1 cellular context compared by ENCODE assay signal in genomic region chr19:8158411-8159074, GRCh38.
A peak's percentile ranks its signal among the peaks of the same experiment; 100 is the strongest.
TF ChIP-seq lines count a peak whose summit lies in the region.

No MANE protein-coding gene starts in this region.

TF ChIP-seq in GM12878, 131 proteins besides CTCF, POLR2A, EP300 and RAD21 (continued from another document):
- TF ChIP-seq, protein P1, sequence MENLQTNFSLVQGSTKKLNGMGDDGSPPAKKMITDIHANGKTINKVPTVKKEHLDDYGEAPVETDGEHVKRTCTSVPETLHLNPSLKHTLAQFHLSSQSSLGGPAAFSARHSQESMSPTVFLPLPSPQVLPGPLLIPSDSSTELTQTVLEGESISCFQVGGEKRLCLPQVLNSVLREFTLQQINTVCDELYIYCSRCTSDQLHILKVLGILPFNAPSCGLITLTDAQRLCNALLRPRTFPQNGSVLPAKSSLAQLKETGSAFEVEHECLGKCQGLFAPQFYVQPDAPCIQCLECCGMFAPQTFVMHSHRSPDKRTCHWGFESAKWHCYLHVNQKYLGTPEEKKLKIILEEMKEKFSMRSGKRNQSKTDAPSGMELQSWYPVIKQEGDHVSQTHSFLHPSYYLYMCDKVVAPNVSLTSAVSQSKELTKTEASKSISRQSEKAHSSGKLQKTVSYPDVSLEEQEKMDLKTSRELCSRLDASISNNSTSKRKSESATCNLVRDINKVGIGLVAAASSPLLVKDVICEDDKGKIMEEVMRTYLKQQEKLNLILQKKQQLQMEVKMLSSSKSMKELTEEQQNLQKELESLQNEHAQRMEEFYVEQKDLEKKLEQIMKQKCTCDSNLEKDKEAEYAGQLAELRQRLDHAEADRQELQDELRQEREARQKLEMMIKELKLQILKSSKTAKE (IDR thresholded peaks at IDR 0.05; ENCODE audit: low read depth, poor library complexity, severe bottlenecking), result no peak
- TF ChIP-seq NBN (IDR thresholded peaks at IDR 0.05) (peak; percentile 59; the same call in 1 of the 2 replicates), IRF3 (IDR thresholded peaks at IDR 0.05) (0 out of 2 replicates have a peak, but pooled peaks have one; percentile 10), EGR1 (IDR thresholded peaks at IDR 0.05; ENCODE audit: borderline replicate concordance in 1 of 2, low read depth in 2 of 2, low read length in 2 of 2) (no peak), ZSCAN29 (IDR thresholded peaks at IDR 0.05) (no peak), CREM (IDR thresholded peaks at IDR 0.05; ENCODE audit: low read depth) (no peak), ZNF274 (IDR thresholded peaks at IDR 0.05; ENCODE audit: insufficient read depth, insufficient read length) (no peak), SMC3 (IDR thresholded peaks at IDR 0.05; ENCODE audit: borderline replicate concordance, low read length) (peak; percentile 98), ZNF622 (IDR thresholded peaks at IDR 0.05) (no peak), LARP7 (IDR thresholded peaks at IDR 0.05) (peak; percentile 54; the same call in 1 of the 2 replicates), E2F4 (IDR thresholded peaks at IDR 0.05; ENCODE audit: low read depth, low read length) (no peak), RB1 (IDR thresholded peaks at IDR 0.05; ENCODE audit: borderline replicate concordance) (peak; percentile 45; the same call in 1 of the 2 replicates), ZBTB33 (IDR thresholded peaks at IDR 0.05) (no peak), HSF1 (IDR thresholded peaks at IDR 0.05; ENCODE audit: low read depth, low read length) (peak; percentile 51; the same call in 1 of the 2 replicates), ETV6 (conservative IDR thresholded peaks at IDR 0.05 in 1 of 2, IDR thresholded peaks at IDR 0.05 in 1 of 2; ENCODE audit: borderline replicate concordance in 1 of 2, low read depth in 1 of 2) (no peak; a peak in 1 of 4 replicates), SMARCA5 (IDR thresholded peaks at IDR 0.05) (peak; percentile 100), PML (IDR thresholded peaks at IDR 0.05; ENCODE audit: low read length) (no peak), ZNF207 (IDR thresholded peaks at IDR 0.05; ENCODE audit: borderline replicate concordance) (peak; percentile 71; the same call in 1 of the 2 replicates), PAX5 (IDR thresholded peaks at IDR 0.05; ENCODE audit: borderline replicate concordance, low read depth, low read length) (no peak), EED (IDR thresholded peaks at IDR 0.05; ENCODE audit: low read depth) (no peak), FOXK2 (IDR thresholded peaks at IDR 0.05) (no peak), YY1 (IDR thresholded peaks at IDR 0.05; ENCODE audit: low read depth, low read length) (peak; percentile 87), ZBTB11 (CRISPR knock-in tag; IDR thresholded peaks at IDR 0.05) (no peak), ATF7 (IDR thresholded peaks at IDR 0.05; ENCODE audit: low read depth) (peak; percentile 47; the same call in 1 of the 2 replicates), TCF3 (IDR thresholded peaks at IDR 0.05; ENCODE audit: borderline replicate concordance, insufficient read depth, low read depth, low read length) (no peak), POU2F2 (IDR thresholded peaks at IDR 0.05; ENCODE audit: borderline replicate concordance, low read depth, low read length) (0 out of 3 replicates have a peak, but pooled peaks have one; percentile 50)
- TF ChIP-seq, protein P2, sequence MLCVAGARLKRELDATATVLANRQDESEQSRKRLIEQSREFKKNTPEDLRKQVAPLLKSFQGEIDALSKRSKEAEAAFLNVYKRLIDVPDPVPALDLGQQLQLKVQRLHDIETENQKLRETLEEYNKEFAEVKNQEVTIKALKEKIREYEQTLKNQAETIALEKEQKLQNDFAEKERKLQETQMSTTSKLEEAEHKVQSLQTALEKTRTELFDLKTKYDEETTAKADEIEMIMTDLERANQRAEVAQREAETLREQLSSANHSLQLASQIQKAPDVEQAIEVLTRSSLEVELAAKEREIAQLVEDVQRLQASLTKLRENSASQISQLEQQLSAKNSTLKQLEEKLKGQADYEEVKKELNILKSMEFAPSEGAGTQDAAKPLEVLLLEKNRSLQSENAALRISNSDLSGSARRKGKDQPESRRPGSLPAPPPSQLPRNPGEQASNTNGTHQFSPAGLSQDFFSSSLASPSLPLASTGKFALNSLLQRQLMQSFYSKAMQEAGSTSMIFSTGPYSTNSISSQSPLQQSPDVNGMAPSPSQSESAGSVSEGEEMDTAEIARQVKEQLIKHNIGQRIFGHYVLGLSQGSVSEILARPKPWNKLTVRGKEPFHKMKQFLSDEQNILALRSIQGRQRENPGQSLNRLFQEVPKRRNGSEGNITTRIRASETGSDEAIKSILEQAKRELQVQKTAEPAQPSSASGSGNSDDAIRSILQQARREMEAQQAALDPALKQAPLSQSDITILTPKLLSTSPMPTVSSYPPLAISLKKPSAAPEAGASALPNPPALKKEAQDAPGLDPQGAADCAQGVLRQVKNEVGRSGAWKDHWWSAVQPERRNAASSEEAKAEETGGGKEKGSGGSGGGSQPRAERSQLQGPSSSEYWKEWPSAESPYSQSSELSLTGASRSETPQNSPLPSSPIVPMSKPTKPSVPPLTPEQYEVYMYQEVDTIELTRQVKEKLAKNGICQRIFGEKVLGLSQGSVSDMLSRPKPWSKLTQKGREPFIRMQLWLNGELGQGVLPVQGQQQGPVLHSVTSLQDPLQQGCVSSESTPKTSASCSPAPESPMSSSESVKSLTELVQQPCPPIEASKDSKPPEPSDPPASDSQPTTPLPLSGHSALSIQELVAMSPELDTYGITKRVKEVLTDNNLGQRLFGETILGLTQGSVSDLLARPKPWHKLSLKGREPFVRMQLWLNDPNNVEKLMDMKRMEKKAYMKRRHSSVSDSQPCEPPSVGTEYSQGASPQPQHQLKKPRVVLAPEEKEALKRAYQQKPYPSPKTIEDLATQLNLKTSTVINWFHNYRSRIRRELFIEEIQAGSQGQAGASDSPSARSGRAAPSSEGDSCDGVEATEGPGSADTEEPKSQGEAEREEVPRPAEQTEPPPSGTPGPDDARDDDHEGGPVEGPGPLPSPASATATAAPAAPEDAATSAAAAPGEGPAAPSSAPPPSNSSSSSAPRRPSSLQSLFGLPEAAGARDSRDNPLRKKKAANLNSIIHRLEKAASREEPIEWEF (IDR thresholded peaks at IDR 0.05; ENCODE audit: insufficient replicate concordance, low read depth, low read length), result no peak
- TF ChIP-seq, protein P3, sequence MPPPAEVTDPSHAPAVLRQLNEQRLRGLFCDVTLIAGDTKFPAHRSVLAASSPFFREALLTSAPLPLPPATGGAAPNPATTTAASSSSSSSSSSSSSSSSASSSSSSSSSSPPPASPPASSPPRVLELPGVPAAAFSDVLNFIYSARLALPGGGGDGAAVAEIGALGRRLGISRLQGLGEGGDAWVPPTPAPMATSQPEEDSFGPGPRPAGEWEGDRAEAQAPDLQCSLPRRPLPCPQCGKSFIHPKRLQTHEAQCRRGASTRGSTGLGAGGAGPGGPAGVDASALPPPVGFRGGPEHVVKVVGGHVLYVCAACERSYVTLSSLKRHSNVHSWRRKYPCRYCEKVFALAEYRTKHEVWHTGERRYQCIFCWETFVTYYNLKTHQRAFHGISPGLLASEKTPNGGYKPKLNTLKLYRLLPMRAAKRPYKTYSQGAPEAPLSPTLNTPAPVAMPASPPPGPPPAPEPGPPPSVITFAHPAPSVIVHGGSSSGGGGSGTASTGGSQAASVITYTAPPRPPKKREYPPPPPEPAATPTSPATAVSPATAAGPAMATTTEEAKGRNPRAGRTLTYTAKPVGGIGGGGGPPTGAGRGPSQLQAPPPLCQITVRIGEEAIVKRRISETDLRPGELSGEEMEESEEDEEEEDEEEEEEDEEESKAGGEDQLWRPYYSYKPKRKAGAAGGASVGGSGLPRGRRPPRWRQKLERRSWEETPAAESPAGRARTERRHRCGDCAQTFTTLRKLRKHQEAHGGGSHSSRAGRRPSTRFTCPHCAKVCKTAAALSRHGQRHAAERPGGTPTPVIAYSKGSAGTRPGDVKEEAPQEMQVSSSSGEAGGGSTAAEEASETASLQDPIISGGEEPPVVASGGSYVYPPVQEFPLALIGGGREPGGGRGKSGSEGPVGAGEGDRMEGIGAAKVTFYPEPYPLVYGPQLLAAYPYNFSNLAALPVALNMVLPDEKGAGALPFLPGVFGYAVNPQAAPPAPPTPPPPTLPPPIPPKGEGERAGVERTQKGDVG (CRISPR knock-in tag; IDR thresholded peaks at IDR 0.05), result no peak
- TF ChIP-seq, protein P4, sequence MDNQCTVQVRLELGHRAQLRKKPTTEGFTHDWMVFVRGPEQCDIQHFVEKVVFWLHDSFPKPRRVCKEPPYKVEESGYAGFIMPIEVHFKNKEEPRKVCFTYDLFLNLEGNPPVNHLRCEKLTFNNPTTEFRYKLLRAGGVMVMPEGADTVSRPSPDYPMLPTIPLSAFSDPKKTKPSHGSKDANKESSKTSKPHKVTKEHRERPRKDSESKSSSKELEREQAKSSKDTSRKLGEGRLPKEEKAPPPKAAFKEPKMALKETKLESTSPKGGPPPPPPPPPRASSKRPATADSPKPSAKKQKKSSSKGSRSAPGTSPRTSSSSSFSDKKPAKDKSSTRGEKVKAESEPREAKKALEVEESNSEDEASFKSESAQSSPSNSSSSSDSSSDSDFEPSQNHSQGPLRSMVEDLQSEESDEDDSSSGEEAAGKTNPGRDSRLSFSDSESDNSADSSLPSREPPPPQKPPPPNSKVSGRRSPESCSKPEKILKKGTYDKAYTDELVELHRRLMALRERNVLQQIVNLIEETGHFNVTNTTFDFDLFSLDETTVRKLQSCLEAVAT (IDR thresholded peaks at IDR 0.05), result no peak
- TF ChIP-seq, protein P5, sequence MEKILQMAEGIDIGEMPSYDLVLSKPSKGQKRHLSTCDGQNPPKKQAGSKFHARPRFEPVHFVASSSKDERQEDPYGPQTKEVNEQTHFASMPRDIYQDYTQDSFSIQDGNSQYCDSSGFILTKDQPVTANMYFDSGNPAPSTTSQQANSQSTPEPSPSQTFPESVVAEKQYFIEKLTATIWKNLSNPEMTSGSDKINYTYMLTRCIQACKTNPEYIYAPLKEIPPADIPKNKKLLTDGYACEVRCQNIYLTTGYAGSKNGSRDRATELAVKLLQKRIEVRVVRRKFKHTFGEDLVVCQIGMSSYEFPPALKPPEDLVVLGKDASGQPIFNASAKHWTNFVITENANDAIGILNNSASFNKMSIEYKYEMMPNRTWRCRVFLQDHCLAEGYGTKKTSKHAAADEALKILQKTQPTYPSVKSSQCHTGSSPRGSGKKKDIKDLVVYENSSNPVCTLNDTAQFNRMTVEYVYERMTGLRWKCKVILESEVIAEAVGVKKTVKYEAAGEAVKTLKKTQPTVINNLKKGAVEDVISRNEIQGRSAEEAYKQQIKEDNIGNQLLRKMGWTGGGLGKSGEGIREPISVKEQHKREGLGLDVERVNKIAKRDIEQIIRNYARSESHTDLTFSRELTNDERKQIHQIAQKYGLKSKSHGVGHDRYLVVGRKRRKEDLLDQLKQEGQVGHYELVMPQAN (conservative IDR thresholded peaks at IDR 0.05), result peak; percentile 47; the same call in 1 of the 2 replicates
